ENCODE assay signal across 8 cellular contexts in genomic region chr1:83499998-83500397, GRCh38.
DNase-seq lines count a peak whose midpoint lies in the region; ATAC-seq lines count a peak whose summit lies in the region.
"Had no signal": no experiment of that assay in that cellular context is flagged by ENCODE, and none has a peak within 500 bp of the region (broad histone marks: within the 10 kb centered on the region; RNA-seq: fewer than 3 reads in every experiment).

No MANE protein-coding gene starts in this region.

- H4K8ac ChIP-seq in mesenchymal stem cell (ENCODE audit: low read length) = no peak overlapping the region

- 78% methylated on average over 3 of the region's 3 CpGs for WGBS in mesenchymal stem cell

- H2AFZ ChIP-seq in mesenchymal stem cell (ENCODE audit: low read depth, low read length) = no peak overlapping the region

- no peak overlapping the region for H2BK5ac ChIP-seq in mesenchymal stem cell (ENCODE audit: low read depth, low read length, poor library complexity, severe bottlenecking)

- H3K9me3 ChIP-seq in mesenchymal stem cell (ENCODE audit: control insufficient read depth, low read length) = no peaks in the 10 kb centered on the region

- H3K14ac ChIP-seq in mesenchymal stem cell (ENCODE audit: low read length in 2 of 2) = no peak overlapping the region

- no peak overlapping the region for H3K4me2 ChIP-seq in mesenchymal stem cell (ENCODE audit: low read length, poor library complexity, severe bottlenecking)

- H3K27ac ChIP-seq in mesenchymal stem cell (ENCODE audit: low read length, poor library complexity, severe bottlenecking) = no peak overlapping the region
- no peak overlapping the region for H3K27ac ChIP-seq in caudate nucleus (ENCODE audit: low read depth, low read length)

- no peaks in the 10 kb centered on the region for H3K79me1 ChIP-seq in mesenchymal stem cell (replicated peaks; ENCODE audit: low read length, poor library complexity, severe bottlenecking)

- no peak overlapping the region for H2BK120ac ChIP-seq in mesenchymal stem cell (ENCODE audit: low read depth, low read length)

- peak overlapping the region; percentile 66 to 89 for H2BK12ac ChIP-seq in mesenchymal stem cell (ENCODE audit: low read length in 2 of 2)

- no peak overlapping the region for H3K9ac ChIP-seq in mesenchymal stem cell (ENCODE audit: low read length)

- H3K4ac ChIP-seq in mesenchymal stem cell (ENCODE audit: low read depth in 1 of 2, low read length in 2 of 2) = no peak overlapping the region

- no peak overlapping the region for H2BK15ac ChIP-seq in mesenchymal stem cell (ENCODE audit: low read depth, poor library complexity, severe bottlenecking)

- no peak overlapping the region for H3K23ac ChIP-seq in mesenchymal stem cell (ENCODE audit: low read length in 2 of 2)

- DNase-seq in mesenchymal stem cell (no peak), hypothalamus (lab: John Stamatoyannopoulos, UW) (no peak), caudate nucleus (lab: John Stamatoyannopoulos, UW) (no peak)
- DNase-seq in stimulated activated CD4-positive, alpha-beta T cell treated with anti-CD3 and anti-CD28 coated beads, Interleukin-1b, Interleukin-23, amount 100 ng/mL, for 48 hours = no peak
- DNase-seq: mesendoderm had no signal

- no peaks in the 10 kb centered on the region for H3K4me1 ChIP-seq in mesenchymal stem cell (ENCODE audit: control insufficient read depth, insufficient read depth, low read depth, low read length)

- H3K4me3 ChIP-seq in mesenchymal stem cell (ENCODE audit: insufficient read depth in 1 of 2, low read depth in 1 of 2, low read length in 2 of 2) = no peak overlapping the region

- peak overlapping the region in 1 of 2 experiments; percentile 54 for H3K18ac ChIP-seq in mesenchymal stem cell (ENCODE audit: low read depth in 1 of 2, low read length in 2 of 2)

- no peak overlapping the region for H2AK5ac ChIP-seq in mesenchymal stem cell (ENCODE audit: low read length, severe bottlenecking)

- H3K36me3 ChIP-seq in mesenchymal stem cell (ENCODE audit: control insufficient read depth in 1 of 2, insufficient read depth in 2 of 2, low read depth in 1 of 2, low read length in 2 of 2) = no peaks in the 10 kb centered on the region

- ATAC-seq in GM19023 (IDR thresholded peaks at IDR 0.05; ENCODE audit: unreplicated experiment) (peak; percentile 61), GM21723 (IDR thresholded peaks at IDR 0.05; ENCODE audit: unreplicated experiment) (peak; percentile 67), HG03196 (IDR thresholded peaks at IDR 0.05; ENCODE audit: unreplicated experiment) (peak; percentile 40)

- H3K27me3 ChIP-seq in mesenchymal stem cell (ENCODE audit: control insufficient read depth in 1 of 2, insufficient read depth in 1 of 2, low read length in 2 of 2) = no peaks in the 10 kb centered on the region

- no peak overlapping the region for H4K91ac ChIP-seq in mesenchymal stem cell (ENCODE audit: low read length)
